In genomic region chr5:173670791-173671120, GRCh38 we compare ENCODE assay signal across 13 cellular contexts. TPM values are rescaled to one million over a fixed set of nuclear protein-coding genes. Genes with fewer than 3 reads are reported as not detected.
DNase-seq lines count a peak whose midpoint lies in the region; ATAC-seq, FAIRE-seq and TF ChIP-seq lines count a peak whose summit lies in the region.
"Had no signal": no experiment of that assay in that cellular context is flagged by ENCODE, and none has a peak within 500 bp of the region (broad histone marks: within the 10 kb centered on the region; RNA-seq: fewer than 3 reads in every experiment).

No MANE protein-coding gene starts in this region.

- H3K4me3 ChIP-seq in HUES64 (ENCODE audit: low read length) (no peak overlapping the region), coronary artery (peak overlapping the region; percentile 62), lower lobe of right lung (no peak overlapping the region)

- peak overlapping the region; percentile 53 for H3K9ac ChIP-seq in HUES64 (ENCODE audit: low read depth, low read length)

- no peaks in the 10 kb centered on the region for H3K27me3 ChIP-seq in HUES64 (ENCODE audit: insufficient read depth, low read length)
- no peaks in the 10 kb centered on the region for H3K27me3 ChIP-seq in lower lobe of right lung (ENCODE audit: low read depth)

- intact Hi-C loops in lower lobe of right lung (cut with DNase I), result no loop called here

- H3K27ac ChIP-seq in HUES64 (ENCODE audit: low read depth, low read length) (peak overlapping the region; percentile 91), coronary artery (peak overlapping the region; percentile 47 to 74), lower lobe of right lung (peak overlapping the region; percentile 36), substantia nigra (ENCODE audit: low read depth, low read length, poor library complexity, severe bottlenecking) (peak overlapping the region; percentile 74)

- H3K36me3 ChIP-seq in HUES64 (ENCODE audit: insufficient read depth, low read length), result no peaks in the 10 kb centered on the region
- H3K36me3 ChIP-seq in lower lobe of right lung, result no peaks in the 10 kb centered on the region

- TF ChIP-seq CTCF in coronary artery (IDR thresholded peaks at IDR 0.05) (no peak), lower lobe of right lung (IDR thresholded peaks at IDR 0.05) (no peak)

- DNase-seq in coronary artery (ENCODE audit: low spot score), result no peak
- DNase-seq in lower lobe of right lung, result no peak
- peak in 10 of 49 donors; percentile 35 to 68 (median 50) for DNase-seq in substantia nigra (lab: John Stamatoyannopoulos, UW)
- no peak for DNase-seq in activated CD4-positive, alpha-beta T cell treated with anti-CD3 and anti-CD28 coated beads for 48 hours
- DNase-seq in HTR-8/SVneo (ENCODE audit: insufficient read length, low spot score), result no peak
- DNase-seq in AG20443 (ENCODE audit: low spot score), result no peak
- DNase-seq: CD4-positive, CD25-positive, alpha-beta regulatory T cell; naive thymus-derived CD4-positive, alpha-beta T cell; NCI-H446 had no signal

- H3K4me1 ChIP-seq in HUES64 (ENCODE audit: insufficient read depth, low read length), result peaks cover 30% of the 10 kb centered on the region
- peaks cover 18% of the 10 kb centered on the region for H3K4me1 ChIP-seq in lower lobe of right lung

- FAIRE-seq in HTR-8/SVneo (lab: Jason Lieb, UNC), result no peak
- FAIRE-seq: endothelial cell of umbilical vein, G401.6 had no signal

- H3K9me3 ChIP-seq in HUES64 (ENCODE audit: insufficient read depth, low read depth, low read length) (peaks cover 12% of the 10 kb centered on the region), lower lobe of right lung (no peaks in the 10 kb centered on the region)

- ATAC-seq in lower lobe of right lung (no peak), GM18870 (IDR thresholded peaks at IDR 0.05; ENCODE audit: unreplicated experiment) (no peak)
- ATAC-seq: naive thymus-derived CD4-positive, alpha-beta T cell had no signal

- 50% methylated on average over 11 of the region's 12 CpGs for WGBS in HUES64

RNA-seq across cellular contexts. Expression of gene BOD1, which starts 54.3 kb away (rescaled TPM):
- 130 TPM for polyA plus RNA-seq in HUES64 (2013, experiment 1 of 2)
- 133 TPM for polyA plus RNA-seq in HUES64 (2013, experiment 2 of 2)
- total RNA-seq in lower lobe of right lung, result 35.0 TPM

Comparison
In these comparisons a context has a peak if more than half of its experiments do, and no peak if none do; other contexts are left out.
1. H3K27ac ChIP-seq: peak in every context shown above with its lines; median percentile 91 in HUES64; 74 in substantia nigra; 60 in coronary artery; 36 in lower lobe of right lung.